In genomic region chr20:52031574-52032303, GRCh38 we compare ENCODE assay signal across 8 cellular contexts.
A peak's percentile ranks its signal among the peaks of the same experiment; 100 is the strongest.
DNase-seq lines count a peak whose midpoint lies in the region; ATAC-seq lines count a peak whose summit lies in the region.
"Had no signal": no experiment of that assay in that cellular context is flagged by ENCODE, and none has a peak within 500 bp of the region (broad histone marks: within the 10 kb centered on the region; RNA-seq: fewer than 3 reads in every experiment).

No MANE protein-coding gene starts in this region.

- peaks cover 14% of the 10 kb centered on the region for H3K4me1 Mint-ChIP-seq in T-helper 17 cell

- peak overlapping the region; percentile 86 for H3K27ac Mint-ChIP-seq in T-helper 17 cell

- no peak overlapping the region for H3K4me3 ChIP-seq in skeletal muscle cell (ENCODE audit: low read depth, low read length)

- H3K9me3 ChIP-seq in T-helper 17 cell (ENCODE audit: control insufficient read depth, low read length, poor library complexity, severe bottlenecking): no peaks in the 10 kb centered on the region

- DNase-seq in HCEC 1CT: peak; percentile 86
- DNase-seq in T-helper 17 cell: no peak
- DNase-seq in fibroblast of peridontal ligament (ENCODE audit: extremely low read depth): peak; percentile 81
- DNase-seq in skeletal muscle cell (ENCODE audit: low read depth): peak; percentile 69
- DNase-seq in putamen (ENCODE audit: low spot score): no peak
- DNase-seq: activated CD4-positive, alpha-beta T cell treated with anti-CD3 and anti-CD28 coated beads, Interleukin-2, amount 50 U/mL, for 48 hours had no signal

- peak; percentile 64 for ATAC-seq in T-helper 17 cell
- no peak for ATAC-seq in GM18517 (IDR thresholded peaks at IDR 0.05; ENCODE audit: unreplicated experiment)
- ATAC-seq in HG03571 (IDR thresholded peaks at IDR 0.05; ENCODE audit: unreplicated experiment): no peak

- H3K4me3 Mint-ChIP-seq in T-helper 17 cell: peak overlapping the region; percentile 55

- H3K27me3 Mint-ChIP-seq in T-helper 17 cell: no peaks in the 10 kb centered on the region

- no peaks in the 10 kb centered on the region for H3K36me3 Mint-ChIP-seq in T-helper 17 cell (ENCODE audit: low read depth)

Comparison
In these comparisons a context has a peak if more than half of its experiments do, and no peak if none do; other contexts are left out.
1. DNase-seq: peak in HCEC 1CT (single experiment), fibroblast of peridontal ligament (single experiment) and skeletal muscle cell (single experiment); none in T-helper 17 cell (0 of 3) and putamen (single experiment).